ENCODE assay signal across 17 cellular contexts in genomic region chr16:73186752-73187151, GRCh38.
DNase-seq lines count a peak whose midpoint lies in the region; ATAC-seq and TF ChIP-seq lines count a peak whose summit lies in the region.
"Had no signal": no experiment of that assay in that cellular context is flagged by ENCODE, and none has a peak within 500 bp of the region (broad histone marks: within the 10 kb centered on the region; RNA-seq: fewer than 3 reads in every experiment).

No MANE protein-coding gene starts in this region.

- H3K27ac Mint-ChIP-seq in chondrocyte (ENCODE audit: unreplicated experiment) (peak overlapping the region; percentile 72), mesothelial cell of epicardium (peak overlapping the region; percentile 90), glutamatergic neuron (ENCODE audit: unreplicated experiment) (no peak overlapping the region)
- H3K27ac Mint-ChIP-seq: CD8-positive, alpha-beta T cell; GM23338; HFFc6; IgD-negative memory B cell had no signal

- no peaks in the 10 kb centered on the region for H3K27me3 Mint-ChIP-seq in chondrocyte (ENCODE audit: low read depth)
- peaks cover 9% of the 10 kb centered on the region for H3K27me3 Mint-ChIP-seq in mesothelial cell of epicardium (ENCODE audit: low read depth)
- peaks cover 7% of the 10 kb centered on the region for H3K27me3 Mint-ChIP-seq in glutamatergic neuron (ENCODE audit: unreplicated experiment)

- H3K9me3 Mint-ChIP-seq in chondrocyte (ENCODE audit: low read depth) = no peaks in the 10 kb centered on the region
- no peaks in the 10 kb centered on the region for H3K9me3 Mint-ChIP-seq in mesothelial cell of epicardium
- H3K9me3 Mint-ChIP-seq in glutamatergic neuron (ENCODE audit: unreplicated experiment) = peaks cover 5% of the 10 kb centered on the region
- H3K9me3 Mint-ChIP-seq: CD8-positive, alpha-beta T cell; HFFc6; IgD-negative memory B cell had no signal

- H3K4me3 Mint-ChIP-seq in chondrocyte (ENCODE audit: unreplicated experiment) (no peak overlapping the region), mesothelial cell of epicardium (no peak overlapping the region), glutamatergic neuron (ENCODE audit: unreplicated experiment) (no peak overlapping the region)
- H3K4me3 Mint-ChIP-seq: CD8-positive, alpha-beta T cell; GM23338; HFFc6; IgD-negative memory B cell had no signal

- H3K4me1 Mint-ChIP-seq in chondrocyte (ENCODE audit: low read depth) (peaks cover 13% of the 10 kb centered on the region), mesothelial cell of epicardium (peaks cover 31% of the 10 kb centered on the region), glutamatergic neuron (ENCODE audit: low read depth, unreplicated experiment) (peaks cover 10% of the 10 kb centered on the region)
- H3K4me1 Mint-ChIP-seq: IgD-negative memory B cell had no signal

- TF ChIP-seq CTCF in chondrocyte (IDR thresholded peaks at IDR 0.05) (no peak), mesothelial cell of epicardium (IDR thresholded peaks at IDR 0.05; ENCODE audit: unreplicated experiment) (no peak), glutamatergic neuron (IDR thresholded peaks at IDR 0.05; ENCODE audit: partially characterized antibody, unreplicated experiment) (no peak)

- peak; percentile 41 for DNase-seq in EH (ENCODE audit: low read depth)
- no peak for DNase-seq in chondrocyte (ENCODE audit: low spot score)
- DNase-seq in mesothelial cell of epicardium (ENCODE audit: low spot score in 2 of 2, unreplicated experiment in 2 of 2) = no peak
- no peak for DNase-seq in activated gamma-delta T cell treated with Interleukin-2 at 50 U/mL for 16 hours
- DNase-seq in SW480 (ENCODE audit: low spot score) = no peak
- DNase-seq in glutamatergic neuron = no peak
- DNase-seq: 8988T; Calu3; CD8-positive, alpha-beta T cell; DND-41; H7; HFFc6 had no signal

- no peaks in the 10 kb centered on the region for H3K36me3 Mint-ChIP-seq in chondrocyte (ENCODE audit: low read depth)
- H3K36me3 Mint-ChIP-seq in mesothelial cell of epicardium = no peaks in the 10 kb centered on the region
- peaks cover 5% of the 10 kb centered on the region for H3K36me3 Mint-ChIP-seq in glutamatergic neuron (ENCODE audit: unreplicated experiment)
- H3K36me3 Mint-ChIP-seq: CD8-positive, alpha-beta T cell; IgD-negative memory B cell had no signal

- ATAC-seq in SK-N-SH treated with all-trans-retinoic acid at 6 μM for 48 hours (peak; percentile 52), HG03565 (IDR thresholded peaks at IDR 0.05; ENCODE audit: unreplicated experiment) (no peak)
- ATAC-seq: CD8-positive, alpha-beta T cell; GM23338; HCT116 had no signal

TF ChIP-seq in SK-N-SH treated with all-trans-retinoic acid at 6 μM for 48 hours, 23 proteins besides CTCF, POLR2A, EP300 and RAD21:
- TF ChIP-seq ZNF70 (CRISPR knock-in tag; IDR thresholded peaks at IDR 0.05) (no peak), TOX (CRISPR knock-in tag; IDR thresholded peaks at IDR 0.05; ENCODE audit: borderline replicate concordance) (no peak), ZNF565 (CRISPR knock-in tag; conservative IDR thresholded peaks at IDR 0.05; ENCODE audit: low read depth) (no peak), TSHZ2 (CRISPR knock-in tag; IDR thresholded peaks at IDR 0.05) (no peak), RARB (CRISPR knock-in tag; IDR thresholded peaks at IDR 0.05) (no peak), ESRRG (CRISPR knock-in tag; IDR thresholded peaks at IDR 0.05) (no peak), ZC3H10 (CRISPR knock-in tag; IDR thresholded peaks at IDR 0.05) (no peak), CSDC2 (CRISPR knock-in tag; IDR thresholded peaks at IDR 0.05) (no peak), ARNTL (CRISPR knock-in tag; IDR thresholded peaks at IDR 0.05; ENCODE audit: borderline replicate concordance, low read depth) (no peak), ISL1 (CRISPR knock-in tag; IDR thresholded peaks at IDR 0.05) (no peak), GLIS3 (CRISPR knock-in tag; IDR thresholded peaks at IDR 0.05) (no peak), CSRNP3 (CRISPR knock-in tag; IDR thresholded peaks at IDR 0.05) (no peak)
TF ChIP-seq in SK-N-SH treated with all-trans-retinoic acid at 6 μM for 48 hours: peak in this region for 0.
